In genomic region chr16:72008424-72009216, GRCh38 we compare ENCODE assay signal across 8 cellular contexts. TPM values are rescaled to one million over a fixed set of nuclear protein-coding genes. Genes with fewer than 3 reads are reported as not detected.
DNase-seq lines count a peak whose midpoint lies in the region; ATAC-seq and TF ChIP-seq lines count a peak whose summit lies in the region.

Gene DHODH, plus strand, starts transcription at chr16:72008744. Its CDS starts 21 bp downstream, at chr16:72008765.

- peaks cover 5% of the 10 kb centered on the region for H3F3A ChIP-seq in SK-N-SH (replicated peaks; ENCODE audit: insufficient read depth)

- 1% methylated on average over 25 of the region's 57 CpGs for WGBS in SK-N-SH (ENCODE audit: low lambda C conversion rate)
- WGBS in testis, 2 donors = 0 to 1% methylated on average over 16 to 56 of the region's 57 CpGs

- peaks cover 0 to 9% of the 10 kb centered on the region in 2 experiments for H3K36me3 ChIP-seq in SK-N-SH (replicated peaks in 1 of 2; ENCODE audit: control insufficient read depth in 1 of 2, insufficient read depth in 2 of 2, low read length in 1 of 2)
- H3K36me3 ChIP-seq in testis (ENCODE audit: low read depth, missing control alignments) = no peaks in the 10 kb centered on the region

- H3K4me1 ChIP-seq in SK-N-SH (ENCODE audit: control insufficient read depth in 1 of 2, insufficient read depth in 2 of 2, low read depth in 1 of 2, low read length in 1 of 2) (no peaks in the 10 kb centered on the region; a peak in 1 of 4 replicates), testis (peaks cover 6% of the 10 kb centered on the region)

- POLR2A ChIA-PET in GM10248 (lab: Yijun Ruan, JAX) = no interaction called here
- POLR2A ChIA-PET in SK-N-SH (lab: Yijun Ruan, JAX) = no interaction called here

- H3K27me3 Mint-ChIP-seq in activated naive CD4-positive, alpha-beta T cell treated with anti-CD3 and anti-CD28 coated beads, Interleukin-2, amount 10 ng/mL, durations not matched to agents 7 days and 5 days = no peaks in the 10 kb centered on the region

- peaks cover 18% of the 10 kb centered on the region for H3K4me1 Mint-ChIP-seq in activated naive CD4-positive, alpha-beta T cell treated with anti-CD3 and anti-CD28 coated beads, Interleukin-2, amount 10 ng/mL, durations not matched to agents 7 days and 5 days

- no peaks in the 10 kb centered on the region for H3K9me2 ChIP-seq in SK-N-SH

- H3K27ac ChIP-seq in SK-N-SH (ENCODE audit: low read depth in 2 of 2, low read length in 1 of 2) = peak within 1 kb of the TSS; percentile 38 to 71; a peak in 3 of 4 replicates
- H3K27ac ChIP-seq in testis = peak within 1 kb of the TSS in 1 of 2 donors; percentile 66

- H3K9ac ChIP-seq in SK-N-SH = peak within 1 kb of the TSS; percentile 64

- H3K27ac Mint-ChIP-seq in activated naive CD4-positive, alpha-beta T cell treated with anti-CD3 and anti-CD28 coated beads, Interleukin-2, amount 10 ng/mL, durations not matched to agents 7 days and 5 days = peak within 1 kb of the TSS; percentile 90

- no peak for TF ChIP-seq EP300 in SK-N-SH (IDR thresholded peaks at IDR 0.05; ENCODE audit: borderline replicate concordance in 1 of 2, low read depth in 1 of 2, low read length in 1 of 2)

- H3K36me3 Mint-ChIP-seq in activated naive CD4-positive, alpha-beta T cell treated with anti-CD3 and anti-CD28 coated beads, Interleukin-2, amount 10 ng/mL, durations not matched to agents 7 days and 5 days = peaks cover 6% of the 10 kb centered on the region

- TF ChIP-seq CTCF in GM10248 (IDR thresholded peaks at IDR 0.05; ENCODE audit: control extremely low read depth, extremely low read depth, low read depth, missing control alignments) = no peak
- TF ChIP-seq CTCF in SK-N-SH (IDR thresholded peaks at IDR 0.05) = no peak
- TF ChIP-seq CTCF in testis (IDR thresholded peaks at IDR 0.05) = no peak

- H3K9me3 Mint-ChIP-seq in activated naive CD4-positive, alpha-beta T cell treated with anti-CD3 and anti-CD28 coated beads, Interleukin-2, amount 10 ng/mL, durations not matched to agents 7 days and 5 days = no peaks in the 10 kb centered on the region

- H3K4me3 ChIP-seq in SK-N-SH (ENCODE audit: low read depth in 2 of 2, low read length in 1 of 2) (peak within 1 kb of the TSS; percentile 93 to 99), testis (peak within 1 kb of the TSS; percentile 83 to 86)

- CTCF ChIA-PET in GM10248 (lab: Yijun Ruan, JAX) (no interaction called here), SK-N-SH (lab: Yijun Ruan, JAX) (no interaction called here)
- CTCF ChIA-PET in activated naive CD4-positive, alpha-beta T cell treated with anti-CD3 and anti-CD28 coated beads, Interleukin-2, amount 10 ng/mL, durations not matched to agents 7 days and 5 days (lab: Charles Lee) = no interaction called here

- DNase-seq in GM10248 (ENCODE audit: extremely low spot score) = peak; percentile 100
- DNase-seq in NCI-H1092 (lab: John Stamatoyannopoulos, UW) = peak; percentile 97
- peak; percentile 99 for DNase-seq in SK-N-SH
- peak; percentile 99 for DNase-seq in activated naive CD4-positive, alpha-beta T cell treated with anti-CD3 and anti-CD28 coated beads, Interleukin-2, amount 10 ng/mL, durations not matched to agents 7 days and 5 days
- DNase-seq in globus pallidus (ENCODE audit: low spot score) = peak; percentile 97
- peak; percentile 98 for DNase-seq in occipital lobe (lab: John Stamatoyannopoulos, UW)
- DNase-seq in testis = peak; percentile 98

- intact Hi-C loops in testis (cut with DNase I; ENCODE audit: low total_unique reads) = no loop called here

- H3K4me3 Mint-ChIP-seq in activated naive CD4-positive, alpha-beta T cell treated with anti-CD3 and anti-CD28 coated beads, Interleukin-2, amount 10 ng/mL, durations not matched to agents 7 days and 5 days = peak within 1 kb of the TSS; percentile 95

- H3K27me3 ChIP-seq in SK-N-SH (ENCODE audit: insufficient read depth) (no peaks in the 10 kb centered on the region), testis (no peaks in the 10 kb centered on the region)

- no peak for TF ChIP-seq POLR2A in testis (IDR thresholded peaks at IDR 0.05)

- TF ChIP-seq RAD21 in SK-N-SH (IDR thresholded peaks at IDR 0.05; ENCODE audit: low read length) = no peak

- peak; percentile 99 for ATAC-seq in HG02610 (IDR thresholded peaks at IDR 0.05; ENCODE audit: unreplicated experiment)

- H2AFZ ChIP-seq in SK-N-SH (ENCODE audit: low read depth) = peak within 1 kb of the TSS; percentile 98

- peak within 1 kb of the TSS; percentile 82 for H3K4me2 ChIP-seq in SK-N-SH

- H4K20me1 ChIP-seq in SK-N-SH (ENCODE audit: insufficient read depth) = no peaks in the 10 kb centered on the region

- peaks cover 8% of the 10 kb centered on the region; the same call in 1 of the 2 replicates for H3K79me2 ChIP-seq in SK-N-SH (ENCODE audit: insufficient read depth)

- no peaks in the 10 kb centered on the region for H3K9me3 ChIP-seq in SK-N-SH
- no peaks in the 10 kb centered on the region for H3K9me3 ChIP-seq in testis

TF ChIP-seq in SK-N-SH, 30 proteins besides CTCF, POLR2A, EP300 and RAD21 (continues in another document):
- peak; percentile 2; the same call in 1 of the 2 replicates for TF ChIP-seq PBX3 (IDR thresholded peaks at IDR 0.05)
- TF ChIP-seq TAF1 (IDR thresholded peaks at IDR 0.05; ENCODE audit: borderline replicate concordance, low read depth, low read length) = peak; percentile 48
- TF ChIP-seq ZBTB33 (IDR thresholded peaks at IDR 0.05; ENCODE audit: borderline replicate concordance, low read depth) = 0 out of 2 replicates have a peak, but pooled peaks have one; percentile 15
- no peak for TF ChIP-seq JUND (IDR thresholded peaks at IDR 0.05)
- TF ChIP-seq FOSL2 (IDR thresholded peaks at IDR 0.05; ENCODE audit: borderline replicate concordance, low read depth) = no peak
- no peak for TF ChIP-seq EZH2phosphoT487 (IDR thresholded peaks at IDR 0.05; ENCODE audit: borderline replicate concordance, low read depth)
- no peak; the same call in none of the 2 replicates for TF ChIP-seq SIN3A (IDR thresholded peaks at IDR 0.05; ENCODE audit: borderline replicate concordance, low read depth, low read length)
- TF ChIP-seq MEF2A (IDR thresholded peaks at IDR 0.05; ENCODE audit: borderline replicate concordance, low read depth) = no peak
- peak; percentile 97 for TF ChIP-seq MXI1 (IDR thresholded peaks at IDR 0.05; ENCODE audit: low read depth, low read length)
- no peak for TF ChIP-seq NFIC (IDR thresholded peaks at IDR 0.05; ENCODE audit: borderline replicate concordance)
- no peak for TF ChIP-seq RXRA (IDR thresholded peaks at IDR 0.05; ENCODE audit: borderline replicate concordance, low read depth)
- peak; percentile 83 for TF ChIP-seq RFX5 (IDR thresholded peaks at IDR 0.05; ENCODE audit: low read length)
- peak; percentile 60 for TF ChIP-seq CHD2 (IDR thresholded peaks at IDR 0.05; ENCODE audit: low read length, partially characterized antibody)
- peak; percentile 67; the same call in 1 of the 2 replicates for TF ChIP-seq YY1 (IDR thresholded peaks at IDR 0.05; ENCODE audit: low read depth)
- peak; percentile 28; the same call in 1 of the 2 replicates for TF ChIP-seq IRF3 (IDR thresholded peaks at IDR 0.05; ENCODE audit: low read depth, low read length)
- TF ChIP-seq POLR2AphosphoS5 (IDR thresholded peaks at IDR 0.05; ENCODE audit: low read depth, low read length) = peak; percentile 83
- no peak for TF ChIP-seq SMC3 (IDR thresholded peaks at IDR 0.05; ENCODE audit: low read depth, low read length)

RNA-seq across cellular contexts. Expression of gene DHODH, which starts in this region (rescaled TPM):
- 10.9 and 11.1 TPM in 2 replicates for polyA plus RNA-seq in SK-N-SH (2012; rRNA removed)
- 8.6 and 9.4 TPM in 2 replicates for polyA plus RNA-seq in SK-N-SH (2012; cell fraction: cytosol; rRNA removed)
- polyA plus RNA-seq in SK-N-SH (2012; cell fraction: nucleus; rRNA removed) = 11.5 and 12.6 TPM in 2 replicates
- 3.9 TPM for total RNA-seq in occipital lobe
- total RNA-seq in testis = 10 to 100 TPM in 1 of 2 donors, 1 to 10 TPM in 1; 7.8 to 11.4 TPM
- 9.1 TPM for polyA plus RNA-seq in testis (ENCODE audit: insufficient read depth, low read depth, low replicate concordance)
